In genomic region chr14:105343194-105343593, GRCh38 we compare ENCODE assay signal across 15 cellular contexts. TPM values are rescaled to one million over a fixed set of nuclear protein-coding genes. Genes with fewer than 3 reads are reported as not detected.
DNase-seq lines count a peak whose midpoint lies in the region; ATAC-seq and TF ChIP-seq lines count a peak whose summit lies in the region.
"Had no signal": no experiment of that assay in that cellular context is flagged by ENCODE, and none has a peak within 500 bp of the region (broad histone marks: within the 10 kb centered on the region; RNA-seq: fewer than 3 reads in every experiment).

No MANE protein-coding gene starts in this region.

- peaks cover 12% of the 10 kb centered on the region for H3K27me3 Mint-ChIP-seq in nephron progenitor cell (ENCODE audit: low read depth, poor library complexity)
- H3K27me3 Mint-ChIP-seq: activated CD4-positive, alpha-beta T cell treated with anti-CD3 and anti-CD28 coated beads, Interleukin-2, amount 10 ng/mL, durations not matched to agents 24 days and 14 days; stimulated activated naive B cell treated with anti-CD40 and anti-IgM and Interleukin-4, amounts not matched to agents 10 μg/mL and 1 μg/mL and 100 μg/mL, for 72 hours; T-cell had no signal

- no peaks in the 10 kb centered on the region for H3K36me3 ChIP-seq in SJCRH30

- DNase-seq in NCI-H82 (lab: John Stamatoyannopoulos, UW) (peak; percentile 12), NCI-H82 treated with DMSO at 0.1 percent for 48 hours (lab: John Stamatoyannopoulos, UW; ENCODE audit: unreplicated experiment) (no peak), NCI-H2081 (lab: John Stamatoyannopoulos, UW) (peak; percentile 50 to 85), SJCRH30 (peak; percentile 72 to 93), nephron progenitor cell (no peak), cerebellar cortex (ENCODE audit: low spot score) (no peak), SIG-M5 treated with dmso at 0.1 percent for 504 hours (lab: John Stamatoyannopoulos, UW; ENCODE audit: unreplicated experiment) (no peak), foreskin keratinocyte (no peak)
- DNase-seq: activated CD4-positive, alpha-beta T cell treated with anti-CD3 and anti-CD28 coated beads, Interleukin-2, amount 10 ng/mL, durations not matched to agents 24 days and 14 days; activated naive CD8-positive, alpha-beta T cell treated with anti-CD3 and anti-CD28 coated beads, Interleukin-2, amount 10 ng/mL, durations not matched to agents 7 days and 5 days; stimulated activated naive B cell treated with anti-CD40 and anti-IgM and Interleukin-4, amounts not matched to agents 10 μg/mL and 1 μg/mL and 100 μg/mL, for 72 hours; T-cell had no signal

- no peak overlapping the region for H3K4me3 ChIP-seq in SJCRH30
- H3K4me3 ChIP-seq: BLaER1 treated with 17β-estradiol and CSF1 and Interleukin-3, amounts not matched to agents 10 nM and 100 nM had no signal

- H3K27ac Mint-ChIP-seq in nephron progenitor cell: peak overlapping the region; percentile 20
- H3K27ac Mint-ChIP-seq: activated CD4-positive, alpha-beta T cell treated with anti-CD3 and anti-CD28 coated beads, Interleukin-2, amount 10 ng/mL, durations not matched to agents 24 days and 14 days; activated naive CD8-positive, alpha-beta T cell treated with anti-CD3 and anti-CD28 coated beads, Interleukin-2, amount 10 ng/mL, durations not matched to agents 7 days and 5 days; activated T-helper 2 cell treated with anti-CD3 and anti-CD28 coated beads, Interferon-gamma antibody, Interleukin-2, Interleukin-4, amounts not matched to agents 10 μg/mL and 5 μg/mL and 100 μg/mL, durations not matched to agents 14 hours and 24 hours and 36 hours; stimulated activated naive B cell treated with anti-CD40 and anti-IgM and Interleukin-4, amounts not matched to agents 10 μg/mL and 1 μg/mL and 100 μg/mL, for 72 hours; T-cell had no signal

- H3K4me1 Mint-ChIP-seq in nephron progenitor cell: peaks cover 43% of the 10 kb centered on the region
- H3K4me1 Mint-ChIP-seq: activated CD4-positive, alpha-beta T cell treated with anti-CD3 and anti-CD28 coated beads, Interleukin-2, amount 10 ng/mL, durations not matched to agents 24 days and 14 days had no signal

- ATAC-seq in foreskin keratinocyte: no peak
- ATAC-seq: left lobe of liver; stimulated activated naive B cell treated with anti-CD40 and anti-IgM and Interleukin-4, amounts not matched to agents 10 μg/mL and 1 μg/mL and 100 μg/mL, for 72 hours; T-cell had no signal

- peaks cover 26% of the 10 kb centered on the region for H3K4me1 ChIP-seq in SJCRH30
- no peaks in the 10 kb centered on the region for H3K4me1 ChIP-seq in foreskin keratinocyte

- no peak overlapping the region for H3K4me3 Mint-ChIP-seq in nephron progenitor cell
- H3K4me3 Mint-ChIP-seq: activated CD4-positive, alpha-beta T cell treated with anti-CD3 and anti-CD28 coated beads, Interleukin-2, amount 10 ng/mL, durations not matched to agents 24 days and 14 days; activated naive CD8-positive, alpha-beta T cell treated with anti-CD3 and anti-CD28 coated beads, Interleukin-2, amount 10 ng/mL, durations not matched to agents 7 days and 5 days; stimulated activated naive B cell treated with anti-CD40 and anti-IgM and Interleukin-4, amounts not matched to agents 10 μg/mL and 1 μg/mL and 100 μg/mL, for 72 hours; T-cell had no signal

- peaks cover 19% of the 10 kb centered on the region for H3K9me3 Mint-ChIP-seq in nephron progenitor cell
- H3K9me3 Mint-ChIP-seq: activated CD4-positive, alpha-beta T cell treated with anti-CD3 and anti-CD28 coated beads, Interleukin-2, amount 10 ng/mL, durations not matched to agents 24 days and 14 days had no signal

- no peak for TF ChIP-seq CTCF in nephron progenitor cell (IDR thresholded peaks at IDR 0.05)
- TF ChIP-seq CTCF in foreskin keratinocyte (conservative IDR thresholded peaks at IDR 0.05): no peak

- H3K9me3 ChIP-seq in SJCRH30 (replicated peaks): peaks cover 5% of the 10 kb centered on the region

- H3K36me3 Mint-ChIP-seq in nephron progenitor cell (ENCODE audit: low read depth): peaks cover 18% of the 10 kb centered on the region

- H3K27ac ChIP-seq in SJCRH30 (no peak overlapping the region; the same call in 1 of the 2 replicates), foreskin keratinocyte (no peak overlapping the region)
- H3K27ac ChIP-seq: BLaER1 treated with 17β-estradiol and CSF1 and Interleukin-3, amounts not matched to agents 10 nM and 100 nM had no signal

- H3K27me3 ChIP-seq in SJCRH30 (no peaks in the 10 kb centered on the region), foreskin keratinocyte (no peaks in the 10 kb centered on the region)
- H3K27me3 ChIP-seq: BLaER1 treated with 17β-estradiol and CSF1 and Interleukin-3, amounts not matched to agents 10 nM and 100 nM had no signal

RNA-seq across cellular contexts. Expression of gene PACS2, which starts 28.6 kb away (rescaled TPM):
- 33.4 and 43.4 TPM in 2 replicates for total RNA-seq in SJCRH30 (2014; rRNA removed; shearing (Covaris generic))
- total RNA-seq in foreskin keratinocyte: 29.5 and 29.7 TPM in 2 replicates
- polyA plus RNA-seq in foreskin keratinocyte: 21.3 and 24.3 TPM in 2 replicates

RNA-seq across cellular contexts. Expression of gene BRF1, which starts 42.4 kb away (rescaled TPM):
- 29.3 and 31.4 TPM in 2 replicates for total RNA-seq in SJCRH30 (2014; rRNA removed; shearing (Covaris generic))
- total RNA-seq in foreskin keratinocyte: 17.5 and 18.5 TPM in 2 replicates
- polyA plus RNA-seq in foreskin keratinocyte: 13.8 and 15.3 TPM in 2 replicates

RNA-seq across cellular contexts. Expression of gene TEX22, which starts 55.1 kb away (rescaled TPM):
- total RNA-seq in SJCRH30 (2014; rRNA removed; shearing (Covaris generic)): 0.06 and 0.20 TPM in 2 replicates
- 0.07 TPM in 1 of 2 replicates, not detected in the other for total RNA-seq in foreskin keratinocyte
- polyA plus RNA-seq in foreskin keratinocyte: 0.01 and 0.02 TPM in 2 replicates

Comparison
In these comparisons a context has a peak if more than half of its experiments do, and no peak if none do; other contexts are left out.
1. DNase-seq: peak in NCI-H82 (single experiment), NCI-H2081 (2 of 2) and SJCRH30 (2 of 2); none in NCI-H82 treated with DMSO at 0.1 percent for 48 hours (single experiment), nephron progenitor cell (single experiment), cerebellar cortex (single experiment), SIG-M5 treated with dmso at 0.1 percent for 504 hours (single experiment) and foreskin keratinocyte (0 of 2).